In the genomic region with DNA sequence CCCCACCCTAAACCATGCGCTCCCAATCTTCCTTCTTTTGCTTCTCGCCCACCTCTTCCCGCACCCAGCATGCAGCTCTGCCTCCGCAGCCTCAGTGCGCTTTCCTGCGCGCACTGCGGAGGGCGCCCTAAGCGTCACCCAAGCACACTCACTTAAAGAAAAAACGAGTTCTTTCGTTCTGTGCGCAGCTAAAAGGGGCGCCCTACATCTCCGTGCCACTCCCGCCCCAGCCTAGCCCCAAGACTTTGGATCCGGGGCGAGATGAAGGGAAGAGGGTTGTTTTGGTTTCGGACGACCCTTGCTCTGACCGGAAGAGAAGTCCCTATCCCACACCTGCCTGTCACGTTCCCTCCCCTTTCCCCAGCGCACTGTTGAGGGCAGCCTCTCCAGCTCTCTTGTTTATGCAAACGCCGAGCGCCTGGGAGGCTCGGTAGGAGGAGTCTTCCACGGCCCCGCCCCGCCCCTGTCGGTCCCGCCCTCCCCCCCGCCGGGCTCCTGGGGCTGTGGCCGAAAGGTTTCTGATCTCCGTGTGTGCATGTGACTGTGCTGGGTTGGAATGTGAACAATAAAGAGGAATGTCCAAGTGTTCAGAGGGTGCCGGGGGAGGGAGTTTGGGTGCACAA, we compare ENCODE assay signal across 9 cellular contexts. TPM values are rescaled to one million over a fixed set of nuclear protein-coding genes. Genes with fewer than 3 reads are reported as not detected.
DNase-seq lines count a peak whose midpoint lies in the region; ATAC-seq and TF ChIP-seq lines count a peak whose summit lies in the region.
"Had no signal": no experiment of that assay in that cellular context is flagged by ENCODE, and none has a peak within 500 bp of the region (broad histone marks: within the 10 kb centered on the region; RNA-seq: fewer than 3 reads in every experiment).

No MANE protein-coding gene starts in this region.

- peak in 1 of 2 donors; percentile 27 for TF ChIP-seq EP300 in tibial nerve (IDR thresholded peaks at IDR 0.05)

- ATAC-seq in GM18870 (IDR thresholded peaks at IDR 0.05; ENCODE audit: unreplicated experiment) (peak; percentile 85), HG03103 (IDR thresholded peaks at IDR 0.05; ENCODE audit: low read depth, unreplicated experiment) (peak; percentile 89)

- peak overlapping the region; percentile 89 for H2AFZ ChIP-seq in ACC112 (ENCODE audit: low read length, unreplicated experiment)
- peak overlapping the region; percentile 93 for H2AFZ ChIP-seq in osteoblast (ENCODE audit: low read length)

- no peak for TF ChIP-seq POLR2A in tibial nerve (IDR thresholded peaks at IDR 0.05)

- H3K27me3 ChIP-seq in ACC112 (ENCODE audit: insufficient read depth, low read length) (peaks cover 17% of the 10 kb centered on the region; the same call in 1 of the 2 replicates), NT2/D1 (ENCODE audit: insufficient read depth, insufficient read length) (peaks cover 60% of the 10 kb centered on the region), osteoblast (ENCODE audit: insufficient read depth, low read length) (peaks cover 56% of the 10 kb centered on the region), tibial nerve (peaks cover 0 to 100% of the 10 kb centered on the region in 2 donors)

- no peaks in the 10 kb centered on the region for H3K36me3 ChIP-seq in ACC112 (ENCODE audit: insufficient read depth, low read length)
- H3K36me3 ChIP-seq in NT2/D1 (ENCODE audit: insufficient read depth, insufficient read length, low read length) = no peaks in the 10 kb centered on the region
- H3K36me3 ChIP-seq in osteoblast (ENCODE audit: insufficient read depth, low read length) = no peaks in the 10 kb centered on the region
- H3K36me3 ChIP-seq in tibial nerve = no peaks in the 10 kb centered on the region
- H3K36me3 ChIP-seq: HAP-1 had no signal

- no peaks in the 10 kb centered on the region for H4K20me1 ChIP-seq in osteoblast (ENCODE audit: insufficient read depth, low read length)

- H3K4me1 ChIP-seq in ACC112 (ENCODE audit: control insufficient read depth, insufficient read depth, low read length, unreplicated experiment) (peaks cover 20% of the 10 kb centered on the region), NT2/D1 (ENCODE audit: insufficient read depth, insufficient read length) (peaks cover 9% of the 10 kb centered on the region), osteoblast (ENCODE audit: insufficient read depth, low read length) (peaks cover 12% of the 10 kb centered on the region), tibial nerve (peaks cover 0 to 37% (median 10%) of the 10 kb centered on the region in 4 donors)
- H3K4me1 ChIP-seq: HAP-1 had no signal

- peak; percentile 72 for DNase-seq in NT2/D1 (ENCODE audit: low read depth, low spot score)
- peak; percentile 63 to 67 for DNase-seq in activated T-helper 1 cell treated with anti-CD3 and anti-CD28 coated beads, Interleukin-2, amount 50 U/mL, for 16 hours (ENCODE audit: low read depth in 1 of 2, low spot score in 1 of 2)
- peak; percentile 80 to 86 for DNase-seq in foreskin fibroblast
- peak; percentile 97 for DNase-seq in osteoblast (ENCODE audit: insufficient read length, low spot score, missing footprints)
- peak in 1 of 2 donors; percentile 40 for DNase-seq in tibial nerve (ENCODE audit: low spot score in 2 of 2)

- H3K9me3 ChIP-seq in NT2/D1 (ENCODE audit: insufficient read depth, low read length) (no peaks in the 10 kb centered on the region), osteoblast (ENCODE audit: low read depth, low read length) (no peaks in the 10 kb centered on the region), tibial nerve (no peaks in the 10 kb centered on the region)
- H3K9me3 ChIP-seq: HAP-1 had no signal

- H3K4me3 ChIP-seq in ACC112 (ENCODE audit: low read depth, low read length) (peak overlapping the region; percentile 81), NT2/D1 (ENCODE audit: insufficient read length, low read depth) (peak overlapping the region; percentile 65), foreskin fibroblast (ENCODE audit: low read depth in 1 of 2, low read length in 2 of 2) (peak overlapping the region; percentile 65 to 81), osteoblast (ENCODE audit: insufficient read depth, low read length) (peak overlapping the region; percentile 79), tibial nerve (peak overlapping the region; percentile 20 to 54 (median 35))
- H3K4me3 ChIP-seq: HAP-1 had no signal

- peak overlapping the region; percentile 96 for H3K4me2 ChIP-seq in osteoblast (ENCODE audit: insufficient read depth, low read length)

- H3K79me2 ChIP-seq in ACC112 (ENCODE audit: control insufficient read depth, insufficient read depth, low read length, unreplicated experiment) (no peaks in the 10 kb centered on the region), osteoblast (ENCODE audit: insufficient read depth, low read length) (no peaks in the 10 kb centered on the region)

- TF ChIP-seq CTCF in foreskin fibroblast (IDR thresholded peaks at IDR 0.05; ENCODE audit: low read depth, low read length) (peak; percentile 63), osteoblast (IDR thresholded peaks at IDR 0.05; ENCODE audit: extremely low read depth, low read depth, low read length) (peak; percentile 52), tibial nerve (IDR thresholded peaks at IDR 0.05) (peak in 2 of 5 experiments; percentile 12 to 41)

- H3K27ac ChIP-seq in ACC112 (ENCODE audit: low read depth, low read length) (no peak overlapping the region), osteoblast (ENCODE audit: low read depth, low read length) (no peak overlapping the region), tibial nerve (peak overlapping the region in 3 of 4 donors; percentile 46 to 79 (median 49))

- WGBS in tibial nerve, 2 donors = 2 to 4% methylated on average over 33 to 35 of the region's 37 CpGs

- peak overlapping the region; percentile 78 for H3K9ac ChIP-seq in NT2/D1 (ENCODE audit: insufficient read length, low read depth)

RNA-seq across cellular contexts. Expression of gene VSIG2, which starts 5.3 kb away (rescaled TPM):
- total RNA-seq in osteoblast (not detected in 2 replicates), tibial nerve (1 to 10 TPM in 2 of 4 donors, not detected in 2; 1.5 to 2.4 TPM)

RNA-seq across cellular contexts. Expression of gene NRGN, which starts 7.0 kb away (rescaled TPM):
- total RNA-seq in osteoblast = under 0.01 TPM in 1 of 2 replicates, not detected in the other
- 1 to 10 TPM in 3 of 4 donors, not detected in 1; 1.4 to 3.1 (median 2.4) TPM for total RNA-seq in tibial nerve

RNA-seq across cellular contexts. Expression of gene ESAM, which starts 15.4 kb away (rescaled TPM):
- total RNA-seq in osteoblast (under 0.01 and 0.29 TPM in 2 replicates), tibial nerve (10 to 100 TPM; 18.6 to 45.9 (median 33.0) TPM)

RNA-seq across cellular contexts. Expression of gene MSANTD2, which starts 53.5 kb away (rescaled TPM):
- total RNA-seq in osteoblast (10.6 and 10.9 TPM in 2 replicates), tibial nerve (10 to 100 TPM; 19.8 to 32.8 (median 23.5) TPM)

Comparison
In these comparisons a context has a peak if more than half of its experiments do, and no peak if none do; other contexts are left out.
1. H3K27ac ChIP-seq: peak in tibial nerve (3 of 4); none in ACC112 (single experiment) and osteoblast (single experiment).
2. RNA of gene ESAM, which starts 15.4 kb away (total RNA-seq): 18.6 to 45.9 TPM in tibial nerve; under 0.01 to 0.29 TPM in osteoblast; every median in the first group is over 10 times any median in the second.
3. Peak in every context shown above with its lines, with median percentiles within 50 percentile points of each other: H3K4me3 ChIP-seq.